In genomic region chr16:53082509-53082908, GRCh38 we compare ENCODE assay signal across 1 cellular context.
TF ChIP-seq lines count a peak whose summit lies in the region.

No MANE protein-coding gene starts in this region.

TF ChIP-seq in WTC11, 78 proteins besides CTCF, POLR2A, EP300 and RAD21 (continued from another document):
- no peak for TF ChIP-seq ZNF425 (CRISPR knock-in tag; conservative IDR thresholded peaks at IDR 0.05)
TF ChIP-seq in WTC11: peak in this region for 0.
